ENCODE assay signal across 15 cellular contexts in the genomic region with DNA sequence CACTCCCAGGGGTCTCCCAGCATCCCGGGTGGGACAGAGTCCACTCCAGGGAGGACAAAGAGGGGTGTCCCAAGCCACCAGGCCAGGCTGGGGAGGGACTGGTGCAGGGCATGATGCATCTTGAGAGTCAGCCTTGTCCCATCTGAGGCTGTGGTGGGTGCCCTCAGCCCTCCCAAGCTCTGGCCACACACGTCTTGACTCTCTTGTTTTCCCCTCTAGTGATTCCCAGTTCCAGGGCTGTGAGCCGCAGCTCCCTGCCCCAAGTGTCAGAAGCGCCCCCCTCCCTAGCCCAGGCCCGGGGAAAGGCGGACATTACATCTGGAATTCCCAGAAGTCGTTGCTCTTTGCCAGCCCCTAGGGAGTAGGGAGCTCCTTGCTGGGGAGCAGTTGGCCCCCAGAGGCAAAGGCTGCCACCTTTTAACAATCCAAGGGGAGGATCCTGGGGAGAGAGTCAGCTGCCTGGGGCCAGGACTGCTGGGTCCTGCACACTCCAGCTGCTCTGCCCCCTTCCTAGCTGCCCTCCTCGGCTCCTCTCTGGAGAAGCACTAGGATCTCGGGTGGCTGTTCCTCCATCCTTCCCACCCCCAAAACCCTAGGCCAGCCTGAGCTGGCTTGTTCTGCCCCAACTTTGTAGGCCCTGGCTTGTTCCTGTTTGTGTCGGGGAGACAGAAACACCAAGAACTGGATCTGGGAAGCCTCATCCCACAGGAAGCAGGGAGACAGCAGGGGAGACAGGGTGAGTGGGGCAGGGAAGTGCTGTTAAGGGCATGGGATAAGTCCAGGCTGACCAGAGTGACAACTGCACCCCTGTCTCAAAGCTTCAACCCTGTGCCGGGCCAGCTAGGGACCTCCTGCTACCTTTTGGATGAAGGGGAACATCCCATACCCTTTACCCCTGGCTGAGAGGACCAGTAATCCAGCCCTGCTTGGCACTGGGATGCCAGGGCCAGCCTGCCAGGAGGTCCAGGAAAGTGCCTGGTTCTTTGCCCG. TPM values are rescaled to one million over a fixed set of nuclear protein-coding genes. Genes with fewer than 3 reads are reported as not detected.
DNase-seq lines count a peak whose midpoint lies in the region; ATAC-seq and TF ChIP-seq lines count a peak whose summit lies in the region.
"Had no signal": no experiment of that assay in that cellular context is flagged by ENCODE, and none has a peak within 500 bp of the region (broad histone marks: within the 10 kb centered on the region; RNA-seq: fewer than 3 reads in every experiment).

No MANE protein-coding gene starts in this region.

- H3K4me3 ChIP-seq in mesodermal cell (ENCODE audit: extremely low read depth, insufficient read depth, low read length, poor library complexity, severe bottlenecking) (no peak overlapping the region), stomach (no peak overlapping the region), body of pancreas (no peak overlapping the region)
- H3K4me3 ChIP-seq: gastrocnemius medialis, uterus had no signal

- no peak for TF ChIP-seq POLR2A in stomach (IDR thresholded peaks at IDR 0.05)
- TF ChIP-seq POLR2A in body of pancreas (IDR thresholded peaks at IDR 0.05): no peak

- H3K4me1 ChIP-seq in mesodermal cell (ENCODE audit: control insufficient read depth, insufficient read depth, low read length, poor library complexity, severe bottlenecking) (peaks cover 45% of the 10 kb centered on the region), stomach (peaks cover 0 to 38% (median 13%) of the 10 kb centered on the region in 4 donors), body of pancreas (no peaks in the 10 kb centered on the region)
- H3K4me1 ChIP-seq: gastrocnemius medialis, uterus had no signal

- H3K36me3 ChIP-seq in mesodermal cell (ENCODE audit: control insufficient read depth, insufficient read depth, low read length) (no peaks in the 10 kb centered on the region), stomach (no peaks in the 10 kb centered on the region), body of pancreas (replicated peaks in 1 of 2; ENCODE audit: insufficient read depth in 1 of 2, low read depth in 2 of 2) (no peaks in the 10 kb centered on the region)
- H3K36me3 ChIP-seq: gastrocnemius medialis, uterus had no signal

- H3K9me3 Mint-ChIP-seq in activated CD8-positive, alpha-beta memory T cell treated with anti-CD3 and anti-CD28 coated beads, Interleukin-2, amount 10 ng/mL, durations not matched to agents 7 days and 5 days (ENCODE audit: low read depth): no peaks in the 10 kb centered on the region
- H3K9me3 Mint-ChIP-seq in activated T-cell treated with anti-CD3 and anti-CD28 coated beads, Interleukin-2, amount 50 U/mL, for 4 hours: no peaks in the 10 kb centered on the region

- H3K4me3 Mint-ChIP-seq in activated CD8-positive, alpha-beta memory T cell treated with anti-CD3 and anti-CD28 coated beads, Interleukin-2, amount 10 ng/mL, durations not matched to agents 7 days and 5 days: peak overlapping the region; percentile 98
- peak overlapping the region; percentile 91 for H3K4me3 Mint-ChIP-seq in activated T-cell treated with anti-CD3 and anti-CD28 coated beads, Interleukin-2, amount 50 U/mL, for 4 hours

- peak overlapping the region; percentile 99 for H3K27ac Mint-ChIP-seq in activated CD8-positive, alpha-beta memory T cell treated with anti-CD3 and anti-CD28 coated beads, Interleukin-2, amount 10 ng/mL, durations not matched to agents 7 days and 5 days

- no peaks in the 10 kb centered on the region for H3K27me3 Mint-ChIP-seq in activated CD8-positive, alpha-beta memory T cell treated with anti-CD3 and anti-CD28 coated beads, Interleukin-2, amount 10 ng/mL, durations not matched to agents 7 days and 5 days
- H3K27me3 Mint-ChIP-seq in activated T-cell treated with anti-CD3 and anti-CD28 coated beads, Interleukin-2, amount 50 U/mL, for 4 hours (ENCODE audit: low read depth): no peaks in the 10 kb centered on the region

- H3K27me3 ChIP-seq in stomach (peaks cover 0 to 14% (median 0%) of the 10 kb centered on the region in 3 donors), body of pancreas (no peaks in the 10 kb centered on the region)
- H3K27me3 ChIP-seq: gastrocnemius medialis, uterus had no signal

- CTCF ChIA-PET in activated CD8-positive, alpha-beta memory T cell treated with anti-CD3 and anti-CD28 coated beads, Interleukin-2, amount 10 ng/mL, durations not matched to agents 7 days and 5 days (lab: Charles Lee): interaction anchor here (0.9 to 6.2 kb wide), 8 partner anchors 8 to 178 kb away, joined by 3 to 32 read pairs (median 10); partner anchors contain the start of genes LGR6 and UBE2T

- H3K4me1 Mint-ChIP-seq in activated CD8-positive, alpha-beta memory T cell treated with anti-CD3 and anti-CD28 coated beads, Interleukin-2, amount 10 ng/mL, durations not matched to agents 7 days and 5 days: peaks cover 64% of the 10 kb centered on the region
- H3K4me1 Mint-ChIP-seq in activated T-cell treated with anti-CD3 and anti-CD28 coated beads, Interleukin-2, amount 50 U/mL, for 4 hours (ENCODE audit: low read depth): peaks cover 76% of the 10 kb centered on the region

- no peak for ATAC-seq in activated CD8-positive, alpha-beta memory T cell treated with anti-CD3 and anti-CD28 coated beads, Interleukin-2, amount 10 ng/mL, durations not matched to agents 7 days and 5 days
- ATAC-seq in activated T-cell treated with anti-CD3 and anti-CD28 coated beads, Interleukin-2, amount 50 U/mL, for 4 hours: no peak
- no peak for ATAC-seq in body of pancreas
- ATAC-seq: gastrocnemius medialis had no signal

- H3K9me3 ChIP-seq in mesodermal cell (ENCODE audit: control insufficient read depth, low read length) (no peaks in the 10 kb centered on the region), stomach (no peaks in the 10 kb centered on the region), body of pancreas (no peaks in the 10 kb centered on the region)
- H3K9me3 ChIP-seq: gastrocnemius medialis, uterus had no signal

- H3K27ac ChIP-seq in mesodermal cell (ENCODE audit: low read depth, low read length, severe bottlenecking) (peak overlapping the region; percentile 6), stomach (peak overlapping the region in 3 of 5 donors; percentile 74 to 84 (median 80)), body of pancreas (no peak overlapping the region)
- H3K27ac ChIP-seq: gastrocnemius medialis, uterus had no signal

- no peak for TF ChIP-seq CTCF in stomach (IDR thresholded peaks at IDR 0.05)
- TF ChIP-seq CTCF in body of pancreas (IDR thresholded peaks at IDR 0.05): no peak

- 71 to 86% methylated on average over 5 to 10 of the region's 12 CpGs for WGBS in mesodermal cell (ENCODE audit: insufficient coverage in 2 of 2), 2 experiments
- WGBS in stomach, 5 donors: 68 to 73% (median 72%) methylated on average over 10 to 12 of the region's 12 CpGs
- 67 to 75% methylated on average over 11 of the region's 12 CpGs for WGBS in body of pancreas, 2 donors

- peaks cover 12% of the 10 kb centered on the region for H3K36me3 Mint-ChIP-seq in activated CD8-positive, alpha-beta memory T cell treated with anti-CD3 and anti-CD28 coated beads, Interleukin-2, amount 10 ng/mL, durations not matched to agents 7 days and 5 days
- peaks cover 11% of the 10 kb centered on the region for H3K36me3 Mint-ChIP-seq in activated T-cell treated with anti-CD3 and anti-CD28 coated beads, Interleukin-2, amount 50 U/mL, for 4 hours (ENCODE audit: insufficient read depth)

- peak; percentile 54 for DNase-seq in activated CD8-positive, alpha-beta memory T cell treated with anti-CD3 and anti-CD28 coated beads, Interleukin-2, amount 10 ng/mL, durations not matched to agents 7 days and 5 days
- DNase-seq in activated CD8-positive, alpha-beta memory T cell treated with anti-CD3 and anti-CD28 coated beads, Interleukin-2, amount 50 U/mL, for 4 hours: no peak
- DNase-seq in activated T-cell treated with anti-CD3 and anti-CD28 coated beads, Interleukin-2, amount 50 U/mL, for 4 hours: no peak
- DNase-seq in stomach (no peak), body of pancreas (no peak), NCI-H146 treated with DMSO at 0.1 percent for 48 hours (lab: John Stamatoyannopoulos, UW; ENCODE audit: unreplicated experiment) (no peak), NOMO-1 treated with dmso at 0.1 percent for 144 hours (lab: John Stamatoyannopoulos, UW; ENCODE audit: unreplicated experiment) (no peak)
- DNase-seq: DMS53; effector CD8-positive, alpha-beta T cell; gastrocnemius medialis; islet precursor cell; SW 1271; uterus had no signal

- TF ChIP-seq EP300 in stomach (IDR thresholded peaks at IDR 0.05): no peak

- intact Hi-C loops in stomach (cut with DNase I; ENCODE audit: low total_unique reads): no loop called here
- intact Hi-C loops in body of pancreas (cut with DNase I): no loop called here

RNA-seq across cellular contexts. Expression of gene PTPN7, which starts 3.2 kb away (rescaled TPM):
- total RNA-seq in activated CD8-positive, alpha-beta memory T cell treated with anti-CD3 and anti-CD28 coated beads, Interleukin-2, amount 10 ng/mL, durations not matched to agents 7 days and 5 days: 100 to 1,000 TPM; 228 to 410 TPM
- total RNA-seq in activated T-cell treated with anti-CD3 and anti-CD28 coated beads, Interleukin-2, amount 50 U/mL, for 4 hours: 100 to 1,000 TPM; 304 to 352 (median 331) TPM
- polyA plus RNA-seq in mesodermal cell (2013, experiment 1 of 2): 0.74 TPM
- 0.51 TPM for polyA plus RNA-seq in mesodermal cell (2013, experiment 2 of 2)
- total RNA-seq in stomach (10 to 100 TPM in 1 of 5 donors, 1 to 10 TPM in 3, not detected in 1; 2.0 to 16.3 (median 4.6) TPM), body of pancreas (1 to 10 TPM; 1.6 to 3.6 TPM)
- 1 to 10 TPM; 1.8 to 4.4 (median 2.1) TPM for polyA plus RNA-seq in stomach
- total RNA-seq: myocyte had no signal

RNA-seq across cellular contexts. Expression of gene ARL8A, which starts 19.0 kb away (rescaled TPM):
- 10 to 100 TPM; 50.0 to 68.9 TPM for total RNA-seq in activated CD8-positive, alpha-beta memory T cell treated with anti-CD3 and anti-CD28 coated beads, Interleukin-2, amount 10 ng/mL, durations not matched to agents 7 days and 5 days
- total RNA-seq in activated T-cell treated with anti-CD3 and anti-CD28 coated beads, Interleukin-2, amount 50 U/mL, for 4 hours: 10 to 100 TPM; 48.9 to 55.0 (median 52.1) TPM
- polyA plus RNA-seq in mesodermal cell (2013, experiment 1 of 2): 53.1 TPM
- 46.4 TPM for polyA plus RNA-seq in mesodermal cell (2013, experiment 2 of 2)
- total RNA-seq in stomach (10 to 100 TPM in 4 of 5 donors, 1 to 10 TPM in 1; 7.8 to 34.5 (median 29.4) TPM), body of pancreas (10 to 100 TPM; 18.1 to 21.0 TPM)
- 10 to 100 TPM; 18.3 to 20.4 (median 19.1) TPM for polyA plus RNA-seq in stomach

RNA-seq across cellular contexts. Expression of gene LGR6, which starts 30.0 kb away (rescaled TPM):
- under 1 TPM in 1 of 2 experiments, not detected in 1; 0.26 TPM for total RNA-seq in activated CD8-positive, alpha-beta memory T cell treated with anti-CD3 and anti-CD28 coated beads, Interleukin-2, amount 10 ng/mL, durations not matched to agents 7 days and 5 days
- under 1 TPM in 2 of 3 donors, not detected in 1; 0.08 to 0.21 TPM for total RNA-seq in activated T-cell treated with anti-CD3 and anti-CD28 coated beads, Interleukin-2, amount 50 U/mL, for 4 hours
- 0.26 TPM for polyA plus RNA-seq in mesodermal cell (2013, experiment 1 of 2)
- 0.15 TPM for polyA plus RNA-seq in mesodermal cell (2013, experiment 2 of 2)
- total RNA-seq in stomach (under 1 TPM in 2 of 5 donors, not detected in 3; 0.43 to 0.73 TPM), body of pancreas (under 1 TPM in 1 of 2 donors, not detected in 1; 0.52 TPM)
- 1 to 10 TPM in 1 of 3 donors, under 1 TPM in 1, not detected in 1; 0.15 to 3.5 TPM for polyA plus RNA-seq in stomach

RNA-seq across cellular contexts. Expression of gene GPR37L1, which starts 40.9 kb away (rescaled TPM):
- not detected for total RNA-seq in activated CD8-positive, alpha-beta memory T cell treated with anti-CD3 and anti-CD28 coated beads, Interleukin-2, amount 10 ng/mL, durations not matched to agents 7 days and 5 days
- not detected for total RNA-seq in activated T-cell treated with anti-CD3 and anti-CD28 coated beads, Interleukin-2, amount 50 U/mL, for 4 hours
- polyA plus RNA-seq in mesodermal cell (2013, experiment 1 of 2): not detected
- not detected for polyA plus RNA-seq in mesodermal cell (2013, experiment 2 of 2)
- total RNA-seq in stomach: 1 to 10 TPM in 1 of 5 donors, under 1 TPM in 3, not detected in 1; under 0.01 to 2.0 (median 0.45) TPM
- under 1 TPM in 1 of 3 donors, not detected in 2; 0.18 TPM for polyA plus RNA-seq in stomach
- not detected for total RNA-seq in body of pancreas
- total RNA-seq: myocyte had no signal

Comparison
In these comparisons a context has a peak if more than half of its experiments do, and no peak if none do; other contexts are left out.
1. H3K27ac ChIP-seq: peak in mesodermal cell (single experiment) and stomach (3 of 5); none in body of pancreas (0 of 4).
2. RNA of gene PTPN7, which starts 3.2 kb away (total RNA-seq): 228 to 410 TPM in activated CD8-positive, alpha-beta memory T cell treated with anti-CD3 and anti-CD28 coated beads, Interleukin-2, amount 10 ng/mL, durations not matched to agents 7 days and 5 days and 304 to 352 TPM in activated T-cell treated with anti-CD3 and anti-CD28 coated beads, Interleukin-2, amount 50 U/mL, for 4 hours; 2.0 to 16.3 TPM in stomach and 1.6 to 3.6 TPM in body of pancreas; every median in the first group is over 10 times any median in the second.